ENCODE assay signal across 2 cellular contexts in the genomic region with DNA sequence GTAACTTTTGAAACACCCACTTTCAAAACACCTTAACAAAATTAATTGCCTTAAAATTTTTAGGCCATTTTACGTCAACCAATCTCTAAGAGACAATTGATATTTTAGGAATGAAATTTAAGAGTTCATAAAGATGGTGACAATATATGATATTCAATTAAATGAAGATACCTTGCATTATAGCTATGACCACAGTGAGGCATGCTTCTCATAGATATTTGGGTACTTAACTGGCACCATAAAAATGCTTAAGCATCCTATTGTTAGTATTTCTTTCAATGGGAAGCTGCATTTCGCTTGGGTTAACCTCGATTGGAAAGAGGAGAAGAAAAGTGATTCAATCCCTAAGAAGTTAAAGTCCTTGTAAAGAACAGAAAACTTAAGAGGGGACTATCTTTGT.
TF ChIP-seq lines count a peak whose summit lies in the region.

No MANE protein-coding gene starts in this region.

TF ChIP-seq in SK-N-SH, 30 proteins besides CTCF, POLR2A, EP300 and RAD21:
- TF ChIP-seq, protein P1, sequence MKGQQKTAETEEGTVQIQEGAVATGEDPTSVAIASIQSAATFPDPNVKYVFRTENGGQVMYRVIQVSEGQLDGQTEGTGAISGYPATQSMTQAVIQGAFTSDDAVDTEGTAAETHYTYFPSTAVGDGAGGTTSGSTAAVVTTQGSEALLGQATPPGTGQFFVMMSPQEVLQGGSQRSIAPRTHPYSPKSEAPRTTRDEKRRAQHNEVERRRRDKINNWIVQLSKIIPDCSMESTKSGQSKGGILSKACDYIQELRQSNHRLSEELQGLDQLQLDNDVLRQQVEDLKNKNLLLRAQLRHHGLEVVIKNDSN (IDR thresholded peaks at IDR 0.05; ENCODE audit: borderline replicate concordance, low read depth) = no peak
- TF ChIP-seq ELF1 (IDR thresholded peaks at IDR 0.05) = no peak
- no peak for TF ChIP-seq YY1 (IDR thresholded peaks at IDR 0.05; ENCODE audit: low read depth)
- no peak for TF ChIP-seq MEF2A (IDR thresholded peaks at IDR 0.05; ENCODE audit: borderline replicate concordance, low read depth)
- no peak for TF ChIP-seq SIN3A (IDR thresholded peaks at IDR 0.05; ENCODE audit: borderline replicate concordance, low read depth, low read length)
- TF ChIP-seq, protein P2, sequence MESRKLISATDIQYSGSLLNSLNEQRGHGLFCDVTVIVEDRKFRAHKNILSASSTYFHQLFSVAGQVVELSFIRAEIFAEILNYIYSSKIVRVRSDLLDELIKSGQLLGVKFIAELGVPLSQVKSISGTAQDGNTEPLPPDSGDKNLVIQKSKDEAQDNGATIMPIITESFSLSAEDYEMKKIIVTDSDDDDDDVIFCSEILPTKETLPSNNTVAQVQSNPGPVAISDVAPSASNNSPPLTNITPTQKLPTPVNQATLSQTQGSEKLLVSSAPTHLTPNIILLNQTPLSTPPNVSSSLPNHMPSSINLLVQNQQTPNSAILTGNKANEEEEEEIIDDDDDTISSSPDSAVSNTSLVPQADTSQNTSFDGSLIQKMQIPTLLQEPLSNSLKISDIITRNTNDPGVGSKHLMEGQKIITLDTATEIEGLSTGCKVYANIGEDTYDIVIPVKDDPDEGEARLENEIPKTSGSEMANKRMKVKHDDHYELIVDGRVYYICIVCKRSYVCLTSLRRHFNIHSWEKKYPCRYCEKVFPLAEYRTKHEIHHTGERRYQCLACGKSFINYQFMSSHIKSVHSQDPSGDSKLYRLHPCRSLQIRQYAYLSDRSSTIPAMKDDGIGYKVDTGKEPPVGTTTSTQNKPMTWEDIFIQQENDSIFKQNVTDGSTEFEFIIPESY (IDR thresholded peaks at IDR 0.05; ENCODE audit: borderline replicate concordance, low read depth) = no peak
TF ChIP-seq in SK-N-SH: peak in this region for 0.

TF ChIP-seq in SK-N-SH treated with all-trans-retinoic acid at 6 μM for 48 hours, 23 proteins besides CTCF, POLR2A, EP300 and RAD21 (continued from another document):
- no peak for TF ChIP-seq ZC3H10 (CRISPR knock-in tag; IDR thresholded peaks at IDR 0.05)
- TF ChIP-seq CSDC2 (CRISPR knock-in tag; IDR thresholded peaks at IDR 0.05) = no peak
- TF ChIP-seq GLIS3 (CRISPR knock-in tag; IDR thresholded peaks at IDR 0.05) = no peak
- no peak for TF ChIP-seq ZFP30 (CRISPR knock-in tag; IDR thresholded peaks at IDR 0.05)
- TF ChIP-seq ARNTL (CRISPR knock-in tag; IDR thresholded peaks at IDR 0.05; ENCODE audit: borderline replicate concordance, low read depth) = no peak
- TF ChIP-seq ISL1 (CRISPR knock-in tag; IDR thresholded peaks at IDR 0.05) = no peak
- no peak for TF ChIP-seq ESRRG (CRISPR knock-in tag; IDR thresholded peaks at IDR 0.05)
- TF ChIP-seq ZNF8 (CRISPR knock-in tag; IDR thresholded peaks at IDR 0.05) = no peak
- TF ChIP-seq, protein P3, sequence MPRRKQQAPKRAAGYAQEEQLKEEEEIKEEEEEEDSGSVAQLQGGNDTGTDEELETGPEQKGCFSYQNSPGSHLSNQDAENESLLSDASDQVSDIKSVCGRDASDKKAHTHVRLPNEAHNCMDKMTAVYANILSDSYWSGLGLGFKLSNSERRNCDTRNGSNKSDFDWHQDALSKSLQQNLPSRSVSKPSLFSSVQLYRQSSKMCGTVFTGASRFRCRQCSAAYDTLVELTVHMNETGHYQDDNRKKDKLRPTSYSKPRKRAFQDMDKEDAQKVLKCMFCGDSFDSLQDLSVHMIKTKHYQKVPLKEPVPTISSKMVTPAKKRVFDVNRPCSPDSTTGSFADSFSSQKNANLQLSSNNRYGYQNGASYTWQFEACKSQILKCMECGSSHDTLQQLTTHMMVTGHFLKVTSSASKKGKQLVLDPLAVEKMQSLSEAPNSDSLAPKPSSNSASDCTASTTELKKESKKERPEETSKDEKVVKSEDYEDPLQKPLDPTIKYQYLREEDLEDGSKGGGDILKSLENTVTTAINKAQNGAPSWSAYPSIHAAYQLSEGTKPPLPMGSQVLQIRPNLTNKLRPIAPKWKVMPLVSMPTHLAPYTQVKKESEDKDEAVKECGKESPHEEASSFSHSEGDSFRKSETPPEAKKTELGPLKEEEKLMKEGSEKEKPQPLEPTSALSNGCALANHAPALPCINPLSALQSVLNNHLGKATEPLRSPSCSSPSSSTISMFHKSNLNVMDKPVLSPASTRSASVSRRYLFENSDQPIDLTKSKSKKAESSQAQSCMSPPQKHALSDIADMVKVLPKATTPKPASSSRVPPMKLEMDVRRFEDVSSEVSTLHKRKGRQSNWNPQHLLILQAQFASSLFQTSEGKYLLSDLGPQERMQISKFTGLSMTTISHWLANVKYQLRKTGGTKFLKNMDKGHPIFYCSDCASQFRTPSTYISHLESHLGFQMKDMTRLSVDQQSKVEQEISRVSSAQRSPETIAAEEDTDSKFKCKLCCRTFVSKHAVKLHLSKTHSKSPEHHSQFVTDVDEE (CRISPR knock-in tag; IDR thresholded peaks at IDR 0.05) = no peak
- TF ChIP-seq BACH2 (CRISPR knock-in tag; IDR thresholded peaks at IDR 0.05; ENCODE audit: borderline replicate concordance) = no peak
- TF ChIP-seq ZFP3 (CRISPR knock-in tag; IDR thresholded peaks at IDR 0.05) = no peak
- TF ChIP-seq, protein P4, sequence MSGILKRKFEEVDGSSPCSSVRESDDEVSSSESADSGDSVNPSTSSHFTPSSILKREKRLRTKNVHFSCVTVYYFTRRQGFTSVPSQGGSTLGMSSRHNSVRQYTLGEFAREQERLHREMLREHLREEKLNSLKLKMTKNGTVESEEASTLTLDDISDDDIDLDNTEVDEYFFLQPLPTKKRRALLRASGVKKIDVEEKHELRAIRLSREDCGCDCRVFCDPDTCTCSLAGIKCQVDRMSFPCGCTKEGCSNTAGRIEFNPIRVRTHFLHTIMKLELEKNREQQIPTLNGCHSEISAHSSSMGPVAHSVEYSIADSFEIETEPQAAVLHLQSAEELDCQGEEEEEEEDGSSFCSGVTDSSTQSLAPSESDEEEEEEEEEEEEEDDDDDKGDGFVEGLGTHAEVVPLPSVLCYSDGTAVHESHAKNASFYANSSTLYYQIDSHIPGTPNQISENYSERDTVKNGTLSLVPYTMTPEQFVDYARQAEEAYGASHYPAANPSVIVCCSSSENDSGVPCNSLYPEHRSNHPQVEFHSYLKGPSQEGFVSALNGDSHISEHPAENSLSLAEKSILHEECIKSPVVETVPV (CRISPR knock-in tag; IDR thresholded peaks at IDR 0.05) = no peak
- TF ChIP-seq PPARA (CRISPR knock-in tag; IDR thresholded peaks at IDR 0.05; ENCODE audit: borderline replicate concordance) = no peak
- TF ChIP-seq TCF4 (CRISPR knock-in tag; IDR thresholded peaks at IDR 0.05; ENCODE audit: borderline replicate concordance) = no peak
- TF ChIP-seq RARB (CRISPR knock-in tag; IDR thresholded peaks at IDR 0.05) = no peak
- no peak for TF ChIP-seq ZNF70 (CRISPR knock-in tag; IDR thresholded peaks at IDR 0.05)
- TF ChIP-seq OSR1 (CRISPR knock-in tag; IDR thresholded peaks at IDR 0.05) = no peak
TF ChIP-seq in SK-N-SH treated with all-trans-retinoic acid at 6 μM for 48 hours: peak in this region for 0.
